In the genomic region with DNA sequence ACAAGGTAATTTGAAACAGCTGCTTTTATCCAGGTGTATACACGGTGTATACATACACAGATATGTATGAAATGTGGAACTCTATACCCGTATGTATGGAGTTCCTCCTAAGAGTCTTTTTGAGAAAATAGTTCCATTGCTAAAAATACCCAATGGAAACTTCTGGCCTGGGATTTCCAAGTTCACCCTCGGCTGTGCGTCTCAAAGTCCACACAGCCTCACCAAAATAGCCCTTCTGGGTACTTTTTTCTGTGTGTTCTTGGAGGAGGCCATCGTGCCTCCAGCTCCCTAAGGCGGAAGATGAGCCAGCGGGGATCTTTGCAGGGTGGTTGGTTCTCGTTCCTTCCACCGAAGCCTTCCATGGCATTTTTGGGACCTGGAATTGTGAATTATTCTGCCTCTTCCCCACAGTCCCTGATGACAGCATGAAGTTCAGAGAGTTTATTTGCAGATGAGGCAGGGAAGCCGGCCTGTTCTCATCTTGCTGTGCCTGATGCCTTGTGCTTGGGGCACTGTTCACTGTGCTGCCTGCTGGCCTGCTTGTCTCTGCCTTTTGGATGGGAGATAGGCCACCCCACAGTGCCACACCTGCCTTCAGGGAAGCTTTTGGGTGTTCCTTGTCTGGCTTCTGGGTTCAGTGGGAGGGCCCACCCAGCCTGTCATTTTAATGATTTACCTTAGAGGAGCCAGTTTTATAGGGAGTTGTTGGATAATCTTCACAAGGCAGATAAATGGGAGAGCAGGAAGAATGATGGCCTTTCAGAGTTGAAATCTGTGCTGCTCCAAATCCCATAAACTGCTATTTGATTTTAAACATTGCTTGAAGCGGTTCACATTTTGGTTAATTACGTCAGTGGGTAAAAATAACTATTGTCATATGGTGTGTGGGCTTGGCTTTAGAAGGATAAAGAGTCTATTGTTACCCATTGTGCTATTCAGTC, we compare ENCODE assay signal across 9 cellular contexts.
DNase-seq lines count a peak whose midpoint lies in the region; ATAC-seq and TF ChIP-seq lines count a peak whose summit lies in the region.
"Had no signal": no experiment of that assay in that cellular context is flagged by ENCODE, and none has a peak within 500 bp of the region (broad histone marks: within the 10 kb centered on the region; RNA-seq: fewer than 3 reads in every experiment).

No MANE protein-coding gene starts in this region.

- H3K27ac Mint-ChIP-seq in nephron, result peak overlapping the region; percentile 63 to 86 (median 85)

- peaks cover 16% of the 10 kb centered on the region for H3K27me3 Mint-ChIP-seq in nephron (ENCODE audit: low read depth)

- no peaks in the 10 kb centered on the region for H3K36me3 Mint-ChIP-seq in nephron (ENCODE audit: low read depth)

- H3K27ac ChIP-seq in BLaER1 treated with 17β-estradiol and CSF1 and Interleukin-3, amounts not matched to agents 10 nM and 100 nM, result peak overlapping the region in 4 of 11 experiments; percentile 10 to 21 (median 16); a peak in 2 of 22 replicates
- peak overlapping the region; percentile 77 to 100 (median 96) for H3K27ac ChIP-seq in dorsolateral prefrontal cortex
- H3K27ac ChIP-seq: epithelial cell of prostate had no signal

- no peaks in the 10 kb centered on the region for H3K9me3 ChIP-seq in BLaER1 treated with 17β-estradiol and CSF1 and Interleukin-3, amounts not matched to agents 10 nM and 100 nM (replicated peaks in 1 of 11)

- no peaks in the 10 kb centered on the region for H3K27me3 ChIP-seq in BLaER1 treated with 17β-estradiol and CSF1 and Interleukin-3, amounts not matched to agents 10 nM and 100 nM
- no peaks in the 10 kb centered on the region for H3K27me3 ChIP-seq in dorsolateral prefrontal cortex

- H3K9me3 Mint-ChIP-seq in nephron, result no peaks in the 10 kb centered on the region

- H4K20me1 ChIP-seq in BLaER1 treated with 17β-estradiol and CSF1 and Interleukin-3, amounts not matched to agents 10 nM and 100 nM, result peaks cover 0 to 100% (median 74%) of the 10 kb centered on the region in 11 experiments; a peak in 18 of 22 replicates

- no peak overlapping the region for H3K4me3 ChIP-seq in BLaER1 treated with 17β-estradiol and CSF1 and Interleukin-3, amounts not matched to agents 10 nM and 100 nM
- peak overlapping the region in 27 of 59 donors; percentile 1 to 40 (median 13) for H3K4me3 ChIP-seq in dorsolateral prefrontal cortex

- peak overlapping the region in 2 of 11 experiments; percentile 18 to 23; a peak in 2 of 22 replicates for H3K9ac ChIP-seq in BLaER1 treated with 17β-estradiol and CSF1 and Interleukin-3, amounts not matched to agents 10 nM and 100 nM

- H3K36me3 ChIP-seq in BLaER1 treated with 17β-estradiol and CSF1 and Interleukin-3, amounts not matched to agents 10 nM and 100 nM, result peaks cover 0 to 8% (median 0%) of the 10 kb centered on the region in 11 experiments; a peak in 2 of 22 replicates

- intact Hi-C loops in dorsolateral prefrontal cortex (cut with DNase I), result no loop called here

- H3K4me1 Mint-ChIP-seq in nephron, result peaks cover 27% of the 10 kb centered on the region

- DNase-seq in LoVo (ENCODE audit: low spot score) (peak; percentile 24), dorsolateral prefrontal cortex (peak in 4 of 10 donors; percentile 48 to 59 (median 53)), occipital lobe (lab: John Stamatoyannopoulos, UW) (no peak)
- no peak for DNase-seq in activated CD4-positive, alpha-beta T cell treated with anti-CD3 and anti-CD28 coated beads for 4 hours

- TF ChIP-seq CTCF in dorsolateral prefrontal cortex (IDR thresholded peaks at IDR 0.05 in 54 of 56, conservative IDR thresholded peaks at IDR 0.05 in 2 of 56; ENCODE audit: low read depth in 1 of 56, partially characterized antibody in 56 of 56), result peak in 1 of 56 donors; percentile 13
- TF ChIP-seq CTCF in nephron (IDR thresholded peaks at IDR 0.05; ENCODE audit: unreplicated experiment in 3 of 3), result no peak

- peak overlapping the region; percentile 19 to 92 (median 46); a peak in 21 of 22 replicates for H3K4me2 ChIP-seq in BLaER1 treated with 17β-estradiol and CSF1 and Interleukin-3, amounts not matched to agents 10 nM and 100 nM

- ATAC-seq in GM19351 (IDR thresholded peaks at IDR 0.05; ENCODE audit: unreplicated experiment), result no peak
- no peak for ATAC-seq in GM19023 (IDR thresholded peaks at IDR 0.05; ENCODE audit: unreplicated experiment)

- H3K4me1 ChIP-seq in BLaER1 treated with 17β-estradiol and CSF1 and Interleukin-3, amounts not matched to agents 10 nM and 100 nM, result peaks cover 56 to 100% (median 71%) of the 10 kb centered on the region in 10 experiments

- H3K4me3 Mint-ChIP-seq in nephron, result peak overlapping the region in 1 of 3 experiments; percentile 1
